ENCODE assay signal across 9 cellular contexts in the genomic region with DNA sequence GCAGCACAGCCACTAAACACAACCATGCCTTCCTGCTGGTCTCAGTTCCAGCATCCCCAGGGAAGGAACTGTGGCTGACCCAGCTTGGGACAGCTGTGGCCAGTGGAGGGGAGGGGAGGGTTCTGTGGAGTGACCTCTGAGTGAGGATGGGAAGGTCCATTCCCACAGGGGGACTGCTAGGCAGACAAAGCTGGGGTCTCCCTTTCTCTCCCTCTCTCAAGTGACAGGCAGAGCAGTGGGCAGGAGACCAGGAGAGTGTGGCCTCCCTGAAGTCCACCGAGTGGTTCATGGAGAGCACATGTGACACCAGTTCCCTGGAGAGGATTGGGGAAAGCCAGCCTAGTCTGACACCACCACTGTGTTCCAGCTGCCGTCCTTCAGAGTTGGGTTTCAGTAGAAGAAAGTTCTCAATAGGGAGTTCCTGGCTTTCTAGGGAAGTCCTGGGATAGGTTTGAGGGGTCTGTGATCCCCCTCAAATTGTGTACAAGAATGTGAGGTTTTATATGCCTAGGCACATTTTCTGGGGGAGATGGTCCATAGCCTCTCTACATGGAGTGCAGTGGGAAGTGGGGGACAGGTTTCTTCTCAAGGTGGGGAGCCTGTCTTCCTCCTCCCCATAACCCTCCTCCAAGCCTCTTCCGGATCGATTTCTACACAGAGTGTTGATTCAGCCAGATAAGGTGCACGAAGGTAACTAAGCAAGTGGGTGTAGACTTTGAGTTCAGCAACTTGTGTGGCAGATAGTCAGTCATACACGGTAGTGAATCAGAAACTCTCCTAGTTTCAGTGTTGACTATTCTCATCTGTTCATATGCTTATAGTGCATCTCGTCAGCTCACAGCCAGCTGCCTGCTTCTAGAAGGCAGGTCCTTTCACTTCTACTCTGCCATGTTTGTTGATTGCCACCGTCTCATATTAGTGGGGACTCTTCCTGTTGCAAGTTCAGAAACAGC. TPM values are rescaled to one million over a fixed set of nuclear protein-coding genes. Genes with fewer than 3 reads are reported as not detected.
DNase-seq lines count a peak whose midpoint lies in the region; ATAC-seq and TF ChIP-seq lines count a peak whose summit lies in the region.
"Had no signal": no experiment of that assay in that cellular context is flagged by ENCODE, and none has a peak within 500 bp of the region (broad histone marks: within the 10 kb centered on the region; RNA-seq: fewer than 3 reads in every experiment).

No MANE protein-coding gene starts in this region.

- H3K9me3 ChIP-seq in SK-N-SH, result no peaks in the 10 kb centered on the region

- no peaks in the 10 kb centered on the region for H3K27me3 ChIP-seq in SK-N-SH (ENCODE audit: insufficient read depth)

- WGBS in SK-N-SH (ENCODE audit: low lambda C conversion rate), result 97% methylated on average over 8 of the region's 8 CpGs

- peaks cover 45% of the 10 kb centered on the region for H3K79me2 ChIP-seq in SK-N-SH (ENCODE audit: insufficient read depth)

- no peaks in the 10 kb centered on the region for H3F3A ChIP-seq in SK-N-SH (replicated peaks; ENCODE audit: insufficient read depth)

- POLR2A ChIA-PET in activated CD4-positive, alpha-beta T cell treated with anti-CD3 and anti-CD28 coated beads for 36 hours (lab: Charles Lee), result no interaction called here
- POLR2A ChIA-PET in SK-N-SH (lab: Yijun Ruan, JAX), result no interaction called here

- peak overlapping the region; percentile 74 for H3K27ac Mint-ChIP-seq in activated CD4-positive, alpha-beta T cell treated with anti-CD3 and anti-CD28 coated beads for 36 hours
- H3K27ac Mint-ChIP-seq in activated naive CD4-positive, alpha-beta T cell treated with anti-CD3 and anti-CD28 coated beads, Interleukin-2, amount 10 ng/mL, durations not matched to agents 7 days and 5 days, result peak overlapping the region; percentile 75
- H3K27ac Mint-ChIP-seq in stimulated activated naive B cell treated with anti-CD40 and anti-IgM and Interleukin-4, amounts not matched to agents 10 μg/mL and 1 μg/mL and 100 μg/mL, for 72 hours, result peak overlapping the region; percentile 80

- no peak for TF ChIP-seq CTCF in SK-N-SH (IDR thresholded peaks at IDR 0.05)

- H3K4me1 Mint-ChIP-seq in activated CD4-positive, alpha-beta T cell treated with anti-CD3 and anti-CD28 coated beads for 36 hours, result peaks cover 16% of the 10 kb centered on the region
- peaks cover 4% of the 10 kb centered on the region for H3K4me1 Mint-ChIP-seq in activated naive CD4-positive, alpha-beta T cell treated with anti-CD3 and anti-CD28 coated beads, Interleukin-2, amount 10 ng/mL, durations not matched to agents 7 days and 5 days
- peaks cover 32 to 60% of the 10 kb centered on the region in 2 donors for H3K4me1 Mint-ChIP-seq in stimulated activated naive B cell treated with anti-CD40 and anti-IgM and Interleukin-4, amounts not matched to agents 10 μg/mL and 1 μg/mL and 100 μg/mL, for 72 hours

- H3K36me3 ChIP-seq in SK-N-SH (replicated peaks in 1 of 2; ENCODE audit: control insufficient read depth in 1 of 2, insufficient read depth in 2 of 2, low read length in 1 of 2), result peaks cover 15 to 23% of the 10 kb centered on the region in 2 experiments

- H3K9me3 Mint-ChIP-seq in activated CD4-positive, alpha-beta T cell treated with anti-CD3 and anti-CD28 coated beads for 36 hours (ENCODE audit: low read depth), result no peaks in the 10 kb centered on the region
- no peaks in the 10 kb centered on the region for H3K9me3 Mint-ChIP-seq in activated naive CD4-positive, alpha-beta T cell treated with anti-CD3 and anti-CD28 coated beads, Interleukin-2, amount 10 ng/mL, durations not matched to agents 7 days and 5 days
- H3K9me3 Mint-ChIP-seq in stimulated activated naive B cell treated with anti-CD40 and anti-IgM and Interleukin-4, amounts not matched to agents 10 μg/mL and 1 μg/mL and 100 μg/mL, for 72 hours, result no peaks in the 10 kb centered on the region

- ATAC-seq in activated CD4-positive, alpha-beta T cell treated with anti-CD3 and anti-CD28 coated beads for 36 hours, result peak; percentile 98
- peak; percentile 97 for ATAC-seq in HG02884 (IDR thresholded peaks at IDR 0.05; ENCODE audit: unreplicated experiment)
- peak; percentile 34 to 66 for ATAC-seq in stimulated activated naive B cell treated with anti-CD40 and anti-IgM and Interleukin-4, amounts not matched to agents 10 μg/mL and 1 μg/mL and 100 μg/mL, for 72 hours (replicated peaks)

- H3K4me3 Mint-ChIP-seq in activated CD4-positive, alpha-beta T cell treated with anti-CD3 and anti-CD28 coated beads for 36 hours, result no peak overlapping the region
- H3K4me3 Mint-ChIP-seq in activated naive CD4-positive, alpha-beta T cell treated with anti-CD3 and anti-CD28 coated beads, Interleukin-2, amount 10 ng/mL, durations not matched to agents 7 days and 5 days, result no peak overlapping the region
- no peak overlapping the region for H3K4me3 Mint-ChIP-seq in stimulated activated naive B cell treated with anti-CD40 and anti-IgM and Interleukin-4, amounts not matched to agents 10 μg/mL and 1 μg/mL and 100 μg/mL, for 72 hours

- H4K20me1 ChIP-seq in SK-N-SH (ENCODE audit: insufficient read depth), result 0 out of 2 replicates have a peak, but pooled peaks cover 5% of the 10 kb centered on the region

- no peak for TF ChIP-seq RAD21 in SK-N-SH (IDR thresholded peaks at IDR 0.05; ENCODE audit: low read length)

- peak overlapping the region in 1 of 2 experiments; percentile 13; a peak in 1 of 4 replicates for H3K27ac ChIP-seq in SK-N-SH (ENCODE audit: low read depth in 2 of 2, low read length in 1 of 2)

- H3K36me3 Mint-ChIP-seq in activated CD4-positive, alpha-beta T cell treated with anti-CD3 and anti-CD28 coated beads for 36 hours (ENCODE audit: low read depth), result peaks cover 20% of the 10 kb centered on the region
- peaks cover 24% of the 10 kb centered on the region for H3K36me3 Mint-ChIP-seq in activated naive CD4-positive, alpha-beta T cell treated with anti-CD3 and anti-CD28 coated beads, Interleukin-2, amount 10 ng/mL, durations not matched to agents 7 days and 5 days
- H3K36me3 Mint-ChIP-seq in stimulated activated naive B cell treated with anti-CD40 and anti-IgM and Interleukin-4, amounts not matched to agents 10 μg/mL and 1 μg/mL and 100 μg/mL, for 72 hours, result peaks cover 47 to 73% of the 10 kb centered on the region in 2 donors

- H3K4me1 ChIP-seq in SK-N-SH (ENCODE audit: control insufficient read depth in 1 of 2, insufficient read depth in 2 of 2, low read depth in 1 of 2, low read length in 1 of 2), result peaks cover 0 to 36% of the 10 kb centered on the region in 2 experiments; a peak in 1 of 4 replicates

- no peak overlapping the region for H2AFZ ChIP-seq in SK-N-SH (ENCODE audit: low read depth)

- no peaks in the 10 kb centered on the region for H3K9me2 ChIP-seq in SK-N-SH

- no peaks in the 10 kb centered on the region for H3K27me3 Mint-ChIP-seq in activated CD4-positive, alpha-beta T cell treated with anti-CD3 and anti-CD28 coated beads for 36 hours
- H3K27me3 Mint-ChIP-seq in activated naive CD4-positive, alpha-beta T cell treated with anti-CD3 and anti-CD28 coated beads, Interleukin-2, amount 10 ng/mL, durations not matched to agents 7 days and 5 days, result no peaks in the 10 kb centered on the region
- no peaks in the 10 kb centered on the region for H3K27me3 Mint-ChIP-seq in stimulated activated naive B cell treated with anti-CD40 and anti-IgM and Interleukin-4, amounts not matched to agents 10 μg/mL and 1 μg/mL and 100 μg/mL, for 72 hours

- peak; percentile 43 for DNase-seq in activated CD4-positive, alpha-beta T cell treated with anti-CD3 and anti-CD28 coated beads for 36 hours
- no peak for DNase-seq in activated CD4-positive, alpha-beta T cell treated with anti-CD3 and anti-CD28 coated beads, Interleukin-2, amount 50 U/mL, for 4 hours
- DNase-seq in activated naive CD4-positive, alpha-beta T cell treated with anti-CD3 and anti-CD28 coated beads, Interleukin-2, amount 10 ng/mL, durations not matched to agents 7 days and 5 days, result no peak
- no peak for DNase-seq in stimulated activated naive B cell treated with anti-CD40 and anti-IgM and Interleukin-4, amounts not matched to agents 10 μg/mL and 1 μg/mL and 100 μg/mL, for 72 hours
- DNase-seq in SK-N-SH (no peak), kidney glomerular epithelial cell (lab: John Stamatoyannopoulos, UW) (no peak), DMS153 treated with DMSO at 0.1 percent for 48 hours (lab: John Stamatoyannopoulos, UW; ENCODE audit: unreplicated experiment) (no peak)

- H3K4me2 ChIP-seq in SK-N-SH, result no peak overlapping the region

- intact Hi-C loops in activated CD4-positive, alpha-beta T cell treated with anti-CD3 and anti-CD28 coated beads for 36 hours (cut with DNase I, micrococcal nuclease), result loop anchor here in 1 of 2 experiments (1.0 kb wide), 1 partner anchor 19 kb away; the partner anchor contains the start of gene MANBAL

- TF ChIP-seq EP300 in SK-N-SH (IDR thresholded peaks at IDR 0.05; ENCODE audit: borderline replicate concordance in 1 of 2, low read depth in 1 of 2, low read length in 1 of 2), result no peak

- H3K9ac ChIP-seq in SK-N-SH, result no peak overlapping the region

- H3K4me3 ChIP-seq in SK-N-SH (ENCODE audit: low read depth in 2 of 2, low read length in 1 of 2), result no peak overlapping the region

- CTCF ChIA-PET in activated CD4-positive, alpha-beta T cell treated with anti-CD3 and anti-CD28 coated beads for 36 hours (lab: Charles Lee), result interaction anchor here (0.6 to 0.9 kb wide), 3 partner anchors 14 to 38 kb away, joined by 3 to 5 read pairs (median 3); no protein-coding TSS in a partner anchor
- CTCF ChIA-PET in activated naive CD4-positive, alpha-beta T cell treated with anti-CD3 and anti-CD28 coated beads, Interleukin-2, amount 10 ng/mL, durations not matched to agents 7 days and 5 days (lab: Charles Lee), result no interaction called here
- CTCF ChIA-PET in SK-N-SH (lab: Yijun Ruan, JAX), result no interaction called here

TF ChIP-seq in SK-N-SH, 30 proteins besides CTCF, POLR2A, EP300 and RAD21 (continues in another document):
- TF ChIP-seq RXRA (IDR thresholded peaks at IDR 0.05; ENCODE audit: borderline replicate concordance, low read depth) (no peak), TAF1 (IDR thresholded peaks at IDR 0.05; ENCODE audit: borderline replicate concordance, low read depth, low read length) (no peak), JUND (IDR thresholded peaks at IDR 0.05) (no peak), SIN3A (IDR thresholded peaks at IDR 0.05; ENCODE audit: borderline replicate concordance, low read depth, low read length) (no peak), RCOR1 (IDR thresholded peaks at IDR 0.05; ENCODE audit: low read length) (no peak), POLR2AphosphoS5 (IDR thresholded peaks at IDR 0.05; ENCODE audit: low read depth, low read length) (no peak)

RNA-seq across cellular contexts. Expression of gene MANBAL, which starts 18.9 kb away (rescaled TPM):
- 10 to 100 TPM; 11.9 to 13.5 TPM for total RNA-seq in activated CD4-positive, alpha-beta T cell treated with anti-CD3 and anti-CD28 coated beads for 36 hours
- 105 and 141 TPM in 2 replicates for polyA plus RNA-seq in SK-N-SH (2012; rRNA removed)
- 96.7 and 125 TPM in 2 replicates for polyA plus RNA-seq in SK-N-SH (2012; cell fraction: cytosol; rRNA removed)
- polyA plus RNA-seq in SK-N-SH (2012; cell fraction: nucleus; rRNA removed), result 67.4 and 78.5 TPM in 2 replicates

RNA-seq across cellular contexts. Expression of gene SRC, which starts 37.6 kb away (rescaled TPM):
- 1 to 10 TPM; 4.2 to 5.7 TPM for total RNA-seq in activated CD4-positive, alpha-beta T cell treated with anti-CD3 and anti-CD28 coated beads for 36 hours
- polyA plus RNA-seq in SK-N-SH (2012; rRNA removed), result 23.8 and 25.6 TPM in 2 replicates
- polyA plus RNA-seq in SK-N-SH (2012; cell fraction: cytosol; rRNA removed), result 9.6 and 17.1 TPM in 2 replicates
- polyA plus RNA-seq in SK-N-SH (2012; cell fraction: nucleus; rRNA removed), result 49.2 and 58.8 TPM in 2 replicates

RNA-seq across cellular contexts. Expression of gene GHRH, which starts 46.8 kb away (rescaled TPM):
- total RNA-seq in activated CD4-positive, alpha-beta T cell treated with anti-CD3 and anti-CD28 coated beads for 36 hours, result not detected
- not detected in 2 replicates for polyA plus RNA-seq in SK-N-SH (2012; rRNA removed)
- not detected in 2 replicates for polyA plus RNA-seq in SK-N-SH (2012; cell fraction: cytosol; rRNA removed)
- polyA plus RNA-seq in SK-N-SH (2012; cell fraction: nucleus; rRNA removed), result not detected in 2 replicates
- total RNA-seq: HT1080 had no signal
